In the genomic region with DNA sequence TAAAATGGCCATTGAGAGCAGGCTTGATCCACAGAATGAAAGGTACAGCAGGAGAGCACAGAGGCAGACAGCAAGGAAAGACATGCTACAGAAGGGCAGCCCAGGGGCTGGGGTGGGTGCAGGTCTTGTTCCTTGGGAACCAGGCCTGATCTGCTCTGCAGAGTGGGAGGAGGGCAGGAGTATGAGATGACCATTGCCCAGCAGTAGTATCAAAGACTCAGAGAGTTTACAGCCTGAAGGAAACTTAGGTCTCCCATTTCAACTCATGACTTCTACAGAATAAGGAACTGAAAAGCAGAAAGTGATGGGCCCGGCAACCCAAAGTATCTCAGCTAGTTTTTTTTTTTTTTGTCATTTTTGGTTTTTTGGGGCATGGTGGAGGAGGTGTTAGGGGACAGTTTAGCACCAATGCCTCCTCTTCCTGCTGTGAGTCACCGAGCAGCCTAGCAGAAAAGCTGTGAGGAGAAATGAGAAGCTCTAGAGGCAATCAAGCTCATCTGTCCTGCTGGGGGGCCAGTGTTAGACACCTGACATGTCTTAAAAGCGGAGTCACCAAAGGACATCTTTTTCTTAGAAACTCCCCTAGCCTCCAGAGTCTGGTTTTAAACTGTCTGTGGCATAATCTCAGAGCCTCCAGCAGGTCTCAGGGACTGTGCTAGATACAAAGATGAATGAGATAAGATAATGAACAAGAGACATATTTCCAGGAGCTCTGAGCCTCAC, we compare ENCODE assay signal across 1 cellular context.
TF ChIP-seq lines count a peak whose summit lies in the region.

No MANE protein-coding gene starts in this region.

TF ChIP-seq in GM12878, 131 proteins besides CTCF, POLR2A, EP300 and RAD21 (continued from another document):
- TF ChIP-seq ZNF384 (IDR thresholded peaks at IDR 0.05; ENCODE audit: borderline replicate concordance, low read depth, low read length) = peak; percentile 99
- peak; percentile 15 for TF ChIP-seq PBX3 (IDR thresholded peaks at IDR 0.05; ENCODE audit: insufficient replicate concordance, low read depth, low read length)
- no peak for TF ChIP-seq NFYA (IDR thresholded peaks at IDR 0.05; ENCODE audit: borderline replicate concordance, low read depth, low read length)
- TF ChIP-seq SP1 (IDR thresholded peaks at IDR 0.05; ENCODE audit: low read depth, low read length) = peak; percentile 42
- TF ChIP-seq STAT3 (IDR thresholded peaks at IDR 0.05; ENCODE audit: low read depth, low read length) = peak; percentile 88
- TF ChIP-seq, protein P1, sequence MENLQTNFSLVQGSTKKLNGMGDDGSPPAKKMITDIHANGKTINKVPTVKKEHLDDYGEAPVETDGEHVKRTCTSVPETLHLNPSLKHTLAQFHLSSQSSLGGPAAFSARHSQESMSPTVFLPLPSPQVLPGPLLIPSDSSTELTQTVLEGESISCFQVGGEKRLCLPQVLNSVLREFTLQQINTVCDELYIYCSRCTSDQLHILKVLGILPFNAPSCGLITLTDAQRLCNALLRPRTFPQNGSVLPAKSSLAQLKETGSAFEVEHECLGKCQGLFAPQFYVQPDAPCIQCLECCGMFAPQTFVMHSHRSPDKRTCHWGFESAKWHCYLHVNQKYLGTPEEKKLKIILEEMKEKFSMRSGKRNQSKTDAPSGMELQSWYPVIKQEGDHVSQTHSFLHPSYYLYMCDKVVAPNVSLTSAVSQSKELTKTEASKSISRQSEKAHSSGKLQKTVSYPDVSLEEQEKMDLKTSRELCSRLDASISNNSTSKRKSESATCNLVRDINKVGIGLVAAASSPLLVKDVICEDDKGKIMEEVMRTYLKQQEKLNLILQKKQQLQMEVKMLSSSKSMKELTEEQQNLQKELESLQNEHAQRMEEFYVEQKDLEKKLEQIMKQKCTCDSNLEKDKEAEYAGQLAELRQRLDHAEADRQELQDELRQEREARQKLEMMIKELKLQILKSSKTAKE (IDR thresholded peaks at IDR 0.05; ENCODE audit: low read depth, poor library complexity, severe bottlenecking) = peak; percentile 97
- TF ChIP-seq PML (IDR thresholded peaks at IDR 0.05; ENCODE audit: low read length) = no peak
- TF ChIP-seq, protein P2, sequence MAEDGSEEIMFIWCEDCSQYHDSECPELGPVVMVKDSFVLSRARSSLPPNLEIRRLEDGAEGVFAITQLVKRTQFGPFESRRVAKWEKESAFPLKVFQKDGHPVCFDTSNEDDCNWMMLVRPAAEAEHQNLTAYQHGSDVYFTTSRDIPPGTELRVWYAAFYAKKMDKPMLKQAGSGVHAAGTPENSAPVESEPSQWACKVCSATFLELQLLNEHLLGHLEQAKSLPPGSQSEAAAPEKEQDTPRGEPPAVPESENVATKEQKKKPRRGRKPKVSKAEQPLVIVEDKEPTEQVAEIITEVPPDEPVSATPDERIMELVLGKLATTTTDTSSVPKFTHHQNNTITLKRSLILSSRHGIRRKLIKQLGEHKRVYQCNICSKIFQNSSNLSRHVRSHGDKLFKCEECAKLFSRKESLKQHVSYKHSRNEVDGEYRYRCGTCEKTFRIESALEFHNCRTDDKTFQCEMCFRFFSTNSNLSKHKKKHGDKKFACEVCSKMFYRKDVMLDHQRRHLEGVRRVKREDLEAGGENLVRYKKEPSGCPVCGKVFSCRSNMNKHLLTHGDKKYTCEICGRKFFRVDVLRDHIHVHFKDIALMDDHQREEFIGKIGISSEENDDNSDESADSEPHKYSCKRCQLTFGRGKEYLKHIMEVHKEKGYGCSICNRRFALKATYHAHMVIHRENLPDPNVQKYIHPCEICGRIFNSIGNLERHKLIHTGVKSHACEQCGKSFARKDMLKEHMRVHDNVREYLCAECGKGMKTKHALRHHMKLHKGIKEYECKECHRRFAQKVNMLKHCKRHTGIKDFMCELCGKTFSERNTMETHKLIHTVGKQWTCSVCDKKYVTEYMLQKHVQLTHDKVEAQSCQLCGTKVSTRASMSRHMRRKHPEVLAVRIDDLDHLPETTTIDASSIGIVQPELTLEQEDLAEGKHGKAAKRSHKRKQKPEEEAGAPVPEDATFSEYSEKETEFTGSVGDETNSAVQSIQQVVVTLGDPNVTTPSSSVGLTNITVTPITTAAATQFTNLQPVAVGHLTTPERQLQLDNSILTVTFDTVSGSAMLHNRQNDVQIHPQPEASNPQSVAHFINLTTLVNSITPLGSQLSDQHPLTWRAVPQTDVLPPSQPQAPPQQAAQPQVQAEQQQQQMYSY (CRISPR knock-in tag; IDR thresholded peaks at IDR 0.05) = no peak
- TF ChIP-seq BRCA1 (IDR thresholded peaks at IDR 0.05; ENCODE audit: low read depth, low read length) = no peak
- peak; percentile 90 for TF ChIP-seq MXI1 (IDR thresholded peaks at IDR 0.05; ENCODE audit: low read depth, low read length)
- TF ChIP-seq ZBED1 (IDR thresholded peaks at IDR 0.05; ENCODE audit: borderline replicate concordance) = peak; percentile 39; the same call in 1 of the 2 replicates
- no peak for TF ChIP-seq KAT2A (conservative IDR thresholded peaks at IDR 0.05; ENCODE audit: control insufficient read depth, low read depth, low read length)
- TF ChIP-seq RUNX3 (IDR thresholded peaks at IDR 0.05; ENCODE audit: low read length) = no peak
- peak; percentile 66 for TF ChIP-seq NR2F1 (conservative IDR thresholded peaks at IDR 0.05)
- TF ChIP-seq PAX8 (IDR thresholded peaks at IDR 0.05) = no peak
- TF ChIP-seq SMAD5 (IDR thresholded peaks at IDR 0.05; ENCODE audit: low read depth) = peak; percentile 66; the same call in 1 of the 2 replicates
- TF ChIP-seq, protein P3, sequence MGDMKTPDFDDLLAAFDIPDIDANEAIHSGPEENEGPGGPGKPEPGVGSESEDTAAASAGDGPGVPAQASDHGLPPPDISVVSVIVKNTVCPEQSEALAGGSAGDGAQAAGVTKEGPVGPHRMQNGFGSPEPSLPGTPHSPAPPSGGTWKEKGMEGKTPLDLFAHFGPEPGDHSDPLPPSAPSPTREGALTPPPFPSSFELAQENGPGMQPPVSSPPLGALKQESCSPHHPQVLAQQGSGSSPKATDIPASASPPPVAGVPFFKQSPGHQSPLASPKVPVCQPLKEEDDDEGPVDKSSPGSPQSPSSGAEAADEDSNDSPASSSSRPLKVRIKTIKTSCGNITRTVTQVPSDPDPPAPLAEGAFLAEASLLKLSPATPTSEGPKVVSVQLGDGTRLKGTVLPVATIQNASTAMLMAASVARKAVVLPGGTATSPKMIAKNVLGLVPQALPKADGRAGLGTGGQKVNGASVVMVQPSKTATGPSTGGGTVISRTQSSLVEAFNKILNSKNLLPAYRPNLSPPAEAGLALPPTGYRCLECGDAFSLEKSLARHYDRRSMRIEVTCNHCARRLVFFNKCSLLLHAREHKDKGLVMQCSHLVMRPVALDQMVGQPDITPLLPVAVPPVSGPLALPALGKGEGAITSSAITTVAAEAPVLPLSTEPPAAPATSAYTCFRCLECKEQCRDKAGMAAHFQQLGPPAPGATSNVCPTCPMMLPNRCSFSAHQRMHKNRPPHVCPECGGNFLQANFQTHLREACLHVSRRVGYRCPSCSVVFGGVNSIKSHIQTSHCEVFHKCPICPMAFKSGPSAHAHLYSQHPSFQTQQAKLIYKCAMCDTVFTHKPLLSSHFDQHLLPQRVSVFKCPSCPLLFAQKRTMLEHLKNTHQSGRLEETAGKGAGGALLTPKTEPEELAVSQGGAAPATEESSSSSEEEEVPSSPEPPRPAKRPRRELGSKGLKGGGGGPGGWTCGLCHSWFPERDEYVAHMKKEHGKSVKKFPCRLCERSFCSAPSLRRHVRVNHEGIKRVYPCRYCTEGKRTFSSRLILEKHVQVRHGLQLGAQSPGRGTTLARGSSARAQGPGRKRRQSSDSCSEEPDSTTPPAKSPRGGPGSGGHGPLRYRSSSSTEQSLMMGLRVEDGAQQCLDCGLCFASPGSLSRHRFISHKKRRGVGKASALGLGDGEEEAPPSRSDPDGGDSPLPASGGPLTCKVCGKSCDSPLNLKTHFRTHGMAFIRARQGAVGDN (IDR thresholded peaks at IDR 0.05) = peak; percentile 66
- TF ChIP-seq SIX5 (IDR thresholded peaks at IDR 0.05; ENCODE audit: low read depth, low read length, severe bottlenecking) = no peak
- no peak for TF ChIP-seq ZNF622 (IDR thresholded peaks at IDR 0.05)
